Comparison of ENCODE assay signal across 7 cellular contexts in the genomic region with DNA sequence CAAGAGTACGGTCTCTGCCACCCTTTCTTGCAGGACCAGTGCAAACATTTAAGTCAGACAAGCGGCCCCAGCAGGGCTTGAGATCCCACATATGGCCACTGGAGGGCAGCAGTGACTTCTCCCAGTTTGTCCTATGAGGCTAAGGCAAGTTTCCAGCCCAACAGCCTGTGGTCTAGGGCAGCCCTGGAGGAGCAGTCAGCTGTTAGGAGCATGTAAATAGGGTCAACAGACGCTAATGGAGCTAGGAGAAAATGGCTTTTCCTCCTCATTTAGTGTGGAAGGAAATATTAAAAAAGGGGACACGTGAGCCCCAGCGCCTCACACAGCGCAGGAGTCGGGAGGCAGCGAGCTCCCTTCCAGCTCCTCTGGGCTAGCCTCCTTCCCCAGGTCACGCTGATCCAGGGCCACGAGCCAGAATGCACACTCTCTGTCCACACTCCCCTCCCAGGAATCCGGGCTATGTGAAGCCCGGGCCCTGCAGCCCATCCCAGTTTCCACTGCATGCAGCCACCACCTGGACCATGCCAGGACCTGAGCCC.
DNase-seq lines count a peak whose midpoint lies in the region; ATAC-seq, FAIRE-seq and TF ChIP-seq lines count a peak whose summit lies in the region.

No MANE protein-coding gene starts in this region.

- H2AFZ ChIP-seq in HepG2 (ENCODE audit: low read length) = no peak overlapping the region

- no peak overlapping the region for H3K27ac ChIP-seq in HepG2 (ENCODE audit: extremely low read length, insufficient read depth, low read length)

- no peak overlapping the region for H3K4me3 ChIP-seq in HepG2 (replicated peaks in 1 of 3; ENCODE audit: insufficient read depth in 1 of 3, low read depth in 2 of 3, low read length in 3 of 3)

- TF ChIP-seq CTCF in HepG2 (CRISPR knock-in tag; IDR thresholded peaks at IDR 0.05) = peak; percentile 87

- intact Hi-C loops in HepG2 (cut with micrococcal nuclease; ENCODE audit: unreplicated experiment) = loop anchor here (1.0 kb wide), 1 partner anchor 342 kb away; no protein-coding TSS in a partner anchor

- no TSS peak for BruUV-seq in HepG2 (replicated peaks; lab: Mats Ljungman, UMichigan)

- no peaks in the 10 kb centered on the region for H3K9me3 ChIP-seq in HepG2 (ENCODE audit: low read length)

- TF ChIP-seq POLR2A in GM12891 (IDR thresholded peaks at IDR 0.05; ENCODE audit: low read depth, low read length) = no peak
- TF ChIP-seq POLR2A in HepG2 (IDR thresholded peaks at IDR 0.05; ENCODE audit: insufficient read depth in 1 of 2, low read depth in 2 of 2, low read length in 2 of 2) = no peak

- no peaks in the 10 kb centered on the region for H3K4me1 ChIP-seq in HepG2 (ENCODE audit: insufficient read depth, low read length)

- no peak overlapping the region for H3K9ac ChIP-seq in HepG2 (ENCODE audit: insufficient read depth, low read depth, low read length)

- POLR2A ChIA-PET in HepG2 (lab: Yijun Ruan, JAX) = no interaction called here

- peak; percentile 63 for TF ChIP-seq RAD21 in HepG2 (CRISPR knock-in tag; IDR thresholded peaks at IDR 0.05)

- in situ Hi-C loops in HepG2 (cut with HindIII; ENCODE audit: extremely low pct_ligation_motif_present, low pct_unique_long_range_greater_than_20kb) = loop anchor here (5.0 to 25.0 kb wide), 2 partner anchors 281 to 341 kb away; no protein-coding TSS in a partner anchor

- peaks cover 4 to 33% of the 10 kb centered on the region in 2 experiments; a peak in 3 of 5 replicates for H3K27me3 ChIP-seq in HepG2 (ENCODE audit: control insufficient read depth in 1 of 2, insufficient read depth in 2 of 2, low read length in 2 of 2)

- ATAC-seq in HG03342 (IDR thresholded peaks at IDR 0.05; ENCODE audit: unreplicated experiment) (peak; percentile 78), HepG2 (peak; percentile 93)

- DNase-seq in GM12891 (ENCODE audit: insufficient read length, low spot score) = peak; percentile 58
- DNase-seq in NCI-H510A (lab: John Stamatoyannopoulos, UW) = peak; percentile 54
- DNase-seq in activated CD4-positive, alpha-beta T cell treated with anti-CD3 and anti-CD28 coated beads for 48 hours = peak; percentile 85
- DNase-seq in cortex of kidney (lab: John Stamatoyannopoulos, UW) = peak; percentile 15
- DNase-seq in HepG2 (ENCODE audit: low spot score) = peak; percentile 64
- peak; percentile 71 for DNase-seq in stimulated activated CD4-positive, alpha-beta T cell treated with anti-CD3 and anti-CD28 coated beads, Interleukin-4, amount 100 ng/mL, for 1 hour

- H3K36me3 ChIP-seq in HepG2 (replicated peaks in 1 of 2; ENCODE audit: control insufficient read depth in 1 of 2, insufficient read depth in 2 of 2, low read length in 2 of 2) = no peaks in the 10 kb centered on the region

- WGBS in HepG2 (ENCODE audit: low lambda C conversion rate) = 45% methylated on average over 9 of the region's 12 CpGs

- H4K20me1 ChIP-seq in HepG2 (ENCODE audit: insufficient read depth, low read length) = no peaks in the 10 kb centered on the region

- CTCF ChIA-PET in HepG2 (lab: Yijun Ruan, JAX; ENCODE audit: low intra/inter-chr PET ratio, low total read pairs) = interaction anchor here (1.7 kb wide), 1 partner anchor 341 kb away, joined by 13 read pairs; no protein-coding TSS in a partner anchor

- H3K4me2 ChIP-seq in HepG2 (ENCODE audit: low read depth, low read length) = no peak overlapping the region

- TF ChIP-seq EP300 in HepG2 (IDR thresholded peaks at IDR 0.05; ENCODE audit: low read depth in 2 of 2, low read length in 2 of 2) (no peak), HepG2 (CRISPR knock-in tag; IDR thresholded peaks at IDR 0.05; ENCODE audit: borderline replicate concordance) (no peak)

- FAIRE-seq in GM12891 (lab: Jason Lieb, UNC) = peak; percentile 87
- FAIRE-seq in HepG2 (lab: Jason Lieb, UNC) = peak; percentile 77

- H3K79me2 ChIP-seq in HepG2 (ENCODE audit: insufficient read depth, low read length) = no peaks in the 10 kb centered on the region

TF ChIP-seq in GM12891, 5 proteins besides CTCF, POLR2A, EP300 and RAD21:
- TF ChIP-seq TAF1 (IDR thresholded peaks at IDR 0.05; ENCODE audit: low read depth, low read length) (no peak), PAX5 (IDR thresholded peaks at IDR 0.05; ENCODE audit: insufficient read depth, low read length, severe bottlenecking) (no peak), POU2F2 (IDR thresholded peaks at IDR 0.05; ENCODE audit: low read depth, low read length) (no peak), SPI1 (IDR thresholded peaks at IDR 0.05; ENCODE audit: low read depth, low read length) (no peak), POLR2AphosphoS5 (IDR thresholded peaks at IDR 0.05; ENCODE audit: low read depth, low read length) (no peak)

TF ChIP-seq in HepG2, 621 proteins besides CTCF, POLR2A, EP300 and RAD21:
- TF ChIP-seq, protein P1, sequence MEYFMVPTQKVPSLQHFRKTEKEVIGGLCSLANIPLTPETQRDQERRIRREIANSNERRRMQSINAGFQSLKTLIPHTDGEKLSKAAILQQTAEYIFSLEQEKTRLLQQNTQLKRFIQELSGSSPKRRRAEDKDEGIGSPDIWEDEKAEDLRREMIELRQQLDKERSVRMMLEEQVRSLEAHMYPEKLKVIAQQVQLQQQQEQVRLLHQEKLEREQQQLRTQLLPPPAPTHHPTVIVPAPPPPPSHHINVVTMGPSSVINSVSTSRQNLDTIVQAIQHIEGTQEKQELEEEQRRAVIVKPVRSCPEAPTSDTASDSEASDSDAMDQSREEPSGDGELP (IDR thresholded peaks at IDR 0.05; ENCODE audit: borderline replicate concordance, low read depth) = 0 out of 2 replicates have a peak, but pooled peaks have one; percentile 30
- TF ChIP-seq, protein P2, sequence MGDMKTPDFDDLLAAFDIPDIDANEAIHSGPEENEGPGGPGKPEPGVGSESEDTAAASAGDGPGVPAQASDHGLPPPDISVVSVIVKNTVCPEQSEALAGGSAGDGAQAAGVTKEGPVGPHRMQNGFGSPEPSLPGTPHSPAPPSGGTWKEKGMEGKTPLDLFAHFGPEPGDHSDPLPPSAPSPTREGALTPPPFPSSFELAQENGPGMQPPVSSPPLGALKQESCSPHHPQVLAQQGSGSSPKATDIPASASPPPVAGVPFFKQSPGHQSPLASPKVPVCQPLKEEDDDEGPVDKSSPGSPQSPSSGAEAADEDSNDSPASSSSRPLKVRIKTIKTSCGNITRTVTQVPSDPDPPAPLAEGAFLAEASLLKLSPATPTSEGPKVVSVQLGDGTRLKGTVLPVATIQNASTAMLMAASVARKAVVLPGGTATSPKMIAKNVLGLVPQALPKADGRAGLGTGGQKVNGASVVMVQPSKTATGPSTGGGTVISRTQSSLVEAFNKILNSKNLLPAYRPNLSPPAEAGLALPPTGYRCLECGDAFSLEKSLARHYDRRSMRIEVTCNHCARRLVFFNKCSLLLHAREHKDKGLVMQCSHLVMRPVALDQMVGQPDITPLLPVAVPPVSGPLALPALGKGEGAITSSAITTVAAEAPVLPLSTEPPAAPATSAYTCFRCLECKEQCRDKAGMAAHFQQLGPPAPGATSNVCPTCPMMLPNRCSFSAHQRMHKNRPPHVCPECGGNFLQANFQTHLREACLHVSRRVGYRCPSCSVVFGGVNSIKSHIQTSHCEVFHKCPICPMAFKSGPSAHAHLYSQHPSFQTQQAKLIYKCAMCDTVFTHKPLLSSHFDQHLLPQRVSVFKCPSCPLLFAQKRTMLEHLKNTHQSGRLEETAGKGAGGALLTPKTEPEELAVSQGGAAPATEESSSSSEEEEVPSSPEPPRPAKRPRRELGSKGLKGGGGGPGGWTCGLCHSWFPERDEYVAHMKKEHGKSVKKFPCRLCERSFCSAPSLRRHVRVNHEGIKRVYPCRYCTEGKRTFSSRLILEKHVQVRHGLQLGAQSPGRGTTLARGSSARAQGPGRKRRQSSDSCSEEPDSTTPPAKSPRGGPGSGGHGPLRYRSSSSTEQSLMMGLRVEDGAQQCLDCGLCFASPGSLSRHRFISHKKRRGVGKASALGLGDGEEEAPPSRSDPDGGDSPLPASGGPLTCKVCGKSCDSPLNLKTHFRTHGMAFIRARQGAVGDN (CRISPR knock-in tag; IDR thresholded peaks at IDR 0.05) = peak; percentile 16; the same call in 1 of the 2 replicates
- TF ChIP-seq STAG1 (CRISPR knock-in tag; IDR thresholded peaks at IDR 0.05) (peak; percentile 79), SMC3 (IDR thresholded peaks at IDR 0.05; ENCODE audit: low read length) (peak; percentile 81), RARA (CRISPR knock-in tag; IDR thresholded peaks at IDR 0.05) (no peak)

Comparison
In these comparisons a context has a peak if more than half of its experiments do, and no peak if none do; other contexts are left out.
1. DNase-seq: peak in every context shown above with its lines; median percentile 85 in activated CD4-positive, alpha-beta T cell treated with anti-CD3 and anti-CD28 coated beads for 48 hours; 71 in stimulated activated CD4-positive, alpha-beta T cell treated with anti-CD3 and anti-CD28 coated beads, Interleukin-4, amount 100 ng/mL, for 1 hour; 64 in HepG2; 58 in GM12891; 54 in NCI-H510A; 15 in cortex of kidney.